Comparison of ENCODE assay signal across 24 cellular contexts in genomic region chr5:111233050-111233370, GRCh38. TPM values are rescaled to one million over a fixed set of nuclear protein-coding genes. Genes with fewer than 3 reads are reported as not detected.
DNase-seq lines count a peak whose midpoint lies in the region; ATAC-seq and TF ChIP-seq lines count a peak whose summit lies in the region.
"Had no signal": no experiment of that assay in that cellular context is flagged by ENCODE, and none has a peak within 500 bp of the region (broad histone marks: within the 10 kb centered on the region; RNA-seq: fewer than 3 reads in every experiment).

No MANE protein-coding gene starts in this region.

- H3K9me3 Mint-ChIP-seq in activated T-cell treated with anti-CD3 and anti-CD28 coated beads, Interleukin-2, amount 50 U/mL, for 24 hours = no peaks in the 10 kb centered on the region
- no peaks in the 10 kb centered on the region for H3K9me3 Mint-ChIP-seq in activated naive CD8-positive, alpha-beta T cell (ENCODE audit: low read depth)
- H3K9me3 Mint-ChIP-seq in stimulated activated naive CD8-positive, alpha-beta T cell treated with anti-CD3 and anti-CD28 coated beads, Interleukin-15, Interleukin-2, amounts not matched to agents 100 ng/mL and 50 ng/mL, for 24 hours = no peaks in the 10 kb centered on the region
- H3K9me3 Mint-ChIP-seq: immature natural killer cell, natural killer cell had no signal

- no peak for TF ChIP-seq CTCF in OCI-LY1 (IDR thresholded peaks at IDR 0.05; ENCODE audit: low read length)
- no peak for TF ChIP-seq CTCF in dorsolateral prefrontal cortex (IDR thresholded peaks at IDR 0.05 in 54 of 56, conservative IDR thresholded peaks at IDR 0.05 in 2 of 56; ENCODE audit: low read depth in 1 of 56, partially characterized antibody in 56 of 56)

- H3K27ac Mint-ChIP-seq in activated T-cell treated with anti-CD3 and anti-CD28 coated beads, Interleukin-2, amount 50 U/mL, for 24 hours = peak overlapping the region; percentile 84
- peak overlapping the region; percentile 93 for H3K27ac Mint-ChIP-seq in activated naive CD8-positive, alpha-beta T cell
- H3K27ac Mint-ChIP-seq in stimulated activated naive CD8-positive, alpha-beta T cell treated with anti-CD3 and anti-CD28 coated beads, Interleukin-15, Interleukin-2, amounts not matched to agents 100 ng/mL and 50 ng/mL, for 24 hours = peak overlapping the region; percentile 71
- H3K27ac Mint-ChIP-seq: immature natural killer cell, natural killer cell had no signal

- H3K4me1 ChIP-seq in OCI-LY1 (ENCODE audit: insufficient read depth, low read length, severe bottlenecking) = peaks cover 100% of the 10 kb centered on the region

- peaks cover 99% of the 10 kb centered on the region for H3K79me2 ChIP-seq in OCI-LY1 (ENCODE audit: insufficient read depth, low read length)
- H3K79me2 ChIP-seq: hepatocyte had no signal

- no peak for ATAC-seq in GM19397 (IDR thresholded peaks at IDR 0.05; ENCODE audit: unreplicated experiment)
- ATAC-seq: left lobe of liver had no signal

- H3F3A ChIP-seq in OCI-LY1 (ENCODE audit: insufficient read depth, low read length) = peaks cover 19% of the 10 kb centered on the region; the same call in 1 of the 2 replicates

- intact Hi-C loops in dorsolateral prefrontal cortex (cut with DNase I) (no loop called here), posterior vena cava (cut with DNase I) (no loop called here)

- H3K27me3 ChIP-seq in OCI-LY1 (ENCODE audit: insufficient read depth, low read length) (no peaks in the 10 kb centered on the region), dorsolateral prefrontal cortex (no peaks in the 10 kb centered on the region)
- H3K27me3 ChIP-seq: BLaER1 treated with 17β-estradiol and CSF1 and Interleukin-3, amounts not matched to agents 10 nM and 100 nM; upper lobe of left lung had no signal

- peaks cover 3% of the 10 kb centered on the region; the same call in 1 of the 2 replicates for H3K36me3 ChIP-seq in OCI-LY1 (ENCODE audit: insufficient read depth, low read length)
- H3K36me3 ChIP-seq: BLaER1 treated with 17β-estradiol and CSF1 and Interleukin-3, amounts not matched to agents 10 nM and 100 nM; upper lobe of left lung had no signal

- H3K4me2 ChIP-seq in OCI-LY1 (ENCODE audit: low read length) = peak overlapping the region; percentile 70
- H3K4me2 ChIP-seq: BLaER1 treated with 17β-estradiol and CSF1 and Interleukin-3, amounts not matched to agents 10 nM and 100 nM; hepatocyte had no signal

- peak overlapping the region; percentile 44 for H3K9ac ChIP-seq in OCI-LY1 (ENCODE audit: low read length)
- H3K9ac ChIP-seq: BLaER1 treated with 17β-estradiol and CSF1 and Interleukin-3, amounts not matched to agents 10 nM and 100 nM had no signal

- H3K27me3 Mint-ChIP-seq in activated T-cell treated with anti-CD3 and anti-CD28 coated beads, Interleukin-2, amount 50 U/mL, for 24 hours = no peaks in the 10 kb centered on the region
- no peaks in the 10 kb centered on the region for H3K27me3 Mint-ChIP-seq in activated naive CD8-positive, alpha-beta T cell
- no peaks in the 10 kb centered on the region for H3K27me3 Mint-ChIP-seq in stimulated activated naive CD8-positive, alpha-beta T cell treated with anti-CD3 and anti-CD28 coated beads, Interleukin-15, Interleukin-2, amounts not matched to agents 100 ng/mL and 50 ng/mL, for 24 hours

- peaks cover 92% of the 10 kb centered on the region for H3K4me1 Mint-ChIP-seq in activated T-cell treated with anti-CD3 and anti-CD28 coated beads, Interleukin-2, amount 50 U/mL, for 24 hours (ENCODE audit: low read depth)
- H3K4me1 Mint-ChIP-seq in activated naive CD8-positive, alpha-beta T cell (ENCODE audit: low read depth) = peaks cover 92% of the 10 kb centered on the region
- H3K4me1 Mint-ChIP-seq in stimulated activated naive CD8-positive, alpha-beta T cell treated with anti-CD3 and anti-CD28 coated beads, Interleukin-15, Interleukin-2, amounts not matched to agents 100 ng/mL and 50 ng/mL, for 24 hours (ENCODE audit: low read depth) = peaks cover 97% of the 10 kb centered on the region

- no peaks in the 10 kb centered on the region for H3K9me2 ChIP-seq in OCI-LY1 (ENCODE audit: low read depth, low read length)

- DNase-seq in activated T-cell treated with anti-CD3 and anti-CD28 coated beads, Interleukin-2, amount 50 U/mL, for 24 hours = no peak
- DNase-seq in activated T-cell treated with anti-CD3 and anti-CD28 coated beads, Interleukin-2, amount 50 U/mL, for 1 hour = no peak
- DNase-seq in dorsolateral prefrontal cortex (no peak), posterior vena cava (ENCODE audit: low spot score) (no peak)
- DNase-seq: activated gamma-delta T cell treated with Interleukin-2 at 50 U/mL for 16 hours; DMS 273 treated with DMSO at 0.1 percent for 48 hours; effector CD4-positive, alpha-beta T cell; foreskin melanocyte; H7; immature natural killer cell; natural killer cell; NCI-H1417 treated with DMSO at 0.1 percent for 48 hours; NCI-H524; retina; stimulated activated CD4-positive, alpha-beta T cell treated with anti-CD3 and anti-CD28 coated beads, Interleukin-4, amount 100 ng/mL, for 24 hours; upper lobe of left lung had no signal

- no peaks in the 10 kb centered on the region for H3K9me3 ChIP-seq in OCI-LY1 (ENCODE audit: low read length)
- H3K9me3 ChIP-seq: BLaER1 treated with 17β-estradiol and CSF1 and Interleukin-3, amounts not matched to agents 10 nM and 100 nM; upper lobe of left lung had no signal

- no peaks in the 10 kb centered on the region for H4K20me1 ChIP-seq in OCI-LY1 (ENCODE audit: insufficient read depth, low read length)
- H4K20me1 ChIP-seq: BLaER1 treated with 17β-estradiol and CSF1 and Interleukin-3, amounts not matched to agents 10 nM and 100 nM had no signal

- H3K4me3 ChIP-seq in OCI-LY1 (ENCODE audit: low read depth, low read length, poor library complexity, severe bottlenecking) (peak overlapping the region; percentile 43), dorsolateral prefrontal cortex (no peak overlapping the region)
- H3K4me3 ChIP-seq: BLaER1 treated with 17β-estradiol and CSF1 and Interleukin-3, amounts not matched to agents 10 nM and 100 nM; hepatocyte; upper lobe of left lung had no signal

- no peak overlapping the region for H2AFZ ChIP-seq in OCI-LY1 (ENCODE audit: low read length)
- H2AFZ ChIP-seq: hepatocyte had no signal

- H3K27ac ChIP-seq in OCI-LY1 (ENCODE audit: low read depth, low read length, poor library complexity, severe bottlenecking) = peak overlapping the region; percentile 98
- H3K27ac ChIP-seq in dorsolateral prefrontal cortex = peak overlapping the region in 1 of 59 donors; percentile 68
- H3K27ac ChIP-seq: BLaER1 treated with 17β-estradiol and CSF1 and Interleukin-3, amounts not matched to agents 10 nM and 100 nM; hepatocyte; upper lobe of left lung; VCaP had no signal

- peaks cover 6% of the 10 kb centered on the region for H3K36me3 Mint-ChIP-seq in activated T-cell treated with anti-CD3 and anti-CD28 coated beads, Interleukin-2, amount 50 U/mL, for 24 hours (ENCODE audit: low read depth)
- H3K36me3 Mint-ChIP-seq in activated naive CD8-positive, alpha-beta T cell = peaks cover under 1% of the 10 kb centered on the region
- no peaks in the 10 kb centered on the region for H3K36me3 Mint-ChIP-seq in stimulated activated naive CD8-positive, alpha-beta T cell treated with anti-CD3 and anti-CD28 coated beads, Interleukin-15, Interleukin-2, amounts not matched to agents 100 ng/mL and 50 ng/mL, for 24 hours (ENCODE audit: low read depth)
- H3K36me3 Mint-ChIP-seq: immature natural killer cell, natural killer cell had no signal

- peak overlapping the region; percentile 43 for H3K4me3 Mint-ChIP-seq in activated T-cell treated with anti-CD3 and anti-CD28 coated beads, Interleukin-2, amount 50 U/mL, for 24 hours
- peak overlapping the region; percentile 73 for H3K4me3 Mint-ChIP-seq in activated naive CD8-positive, alpha-beta T cell
- peak overlapping the region; percentile 65 for H3K4me3 Mint-ChIP-seq in stimulated activated naive CD8-positive, alpha-beta T cell treated with anti-CD3 and anti-CD28 coated beads, Interleukin-15, Interleukin-2, amounts not matched to agents 100 ng/mL and 50 ng/mL, for 24 hours
- H3K4me3 Mint-ChIP-seq: immature natural killer cell, natural killer cell had no signal

RNA-seq across cellular contexts. Expression of gene CAMK4, which starts 8.8 kb away (rescaled TPM):
- 100 to 1,000 TPM in 10 of 120 experiments, 10 to 100 TPM in 110; 22.2 to 137 (median 72.2) TPM for total RNA-seq in dorsolateral prefrontal cortex
- under 1 TPM; 0.38 to 0.69 TPM for total RNA-seq in posterior vena cava

Comparison
In these comparisons a context has a peak if more than half of its experiments do, and no peak if none do; other contexts are left out.
1. RNA of gene CAMK4, which starts 8.8 kb away (total RNA-seq): 22.2 to 137 TPM in dorsolateral prefrontal cortex; 0.38 to 0.69 TPM in posterior vena cava; every median in the first group is over 10 times any median in the second.
2. Peak in every context shown above with its lines, with median percentiles within 50 percentile points of each other: H3K27ac Mint-ChIP-seq and H3K4me3 Mint-ChIP-seq.